ENCODE assay signal across 21 cellular contexts in the genomic region with DNA sequence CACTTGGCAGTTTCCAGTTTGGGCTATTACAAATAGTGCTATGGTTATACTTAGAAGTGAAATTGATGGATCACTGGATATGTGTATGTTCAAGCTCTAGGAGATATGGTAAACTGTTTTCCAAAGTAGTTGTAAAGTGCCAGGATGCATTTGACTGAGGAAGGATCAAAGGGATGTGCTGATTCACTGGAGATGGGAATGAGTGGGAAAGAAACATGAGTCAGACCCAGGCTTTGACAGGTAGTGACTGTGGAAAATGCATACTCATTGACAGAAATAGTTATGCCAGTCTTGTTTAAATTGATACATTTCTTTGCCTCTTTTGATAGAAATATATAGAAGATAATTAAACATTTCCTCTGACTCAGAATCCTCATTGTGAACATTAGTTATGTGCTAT.
DNase-seq lines count a peak whose midpoint lies in the region; ATAC-seq and TF ChIP-seq lines count a peak whose summit lies in the region.
"Had no signal": no experiment of that assay in that cellular context is flagged by ENCODE, and none has a peak within 500 bp of the region (broad histone marks: within the 10 kb centered on the region; RNA-seq: fewer than 3 reads in every experiment).

No MANE protein-coding gene starts in this region.

- peaks cover 32% of the 10 kb centered on the region for H3K36me3 Mint-ChIP-seq in MCF 10A (ENCODE audit: insufficient read depth, unreplicated experiment)
- H3K36me3 Mint-ChIP-seq in stimulated activated memory B cell treated with anti-CD40 and anti-IgM and Interleukin-4, amounts not matched to agents 10 μg/mL and 1 μg/mL and 100 μg/mL, for 72 hours: peaks cover 76% of the 10 kb centered on the region
- peaks cover 28% of the 10 kb centered on the region for H3K36me3 Mint-ChIP-seq in osteocyte (ENCODE audit: unreplicated experiment)

- no peak overlapping the region for H3K27ac Mint-ChIP-seq in MCF 10A (ENCODE audit: low read depth, unreplicated experiment)
- no peak overlapping the region for H3K27ac Mint-ChIP-seq in stimulated activated memory B cell treated with anti-CD40 and anti-IgM and Interleukin-4, amounts not matched to agents 10 μg/mL and 1 μg/mL and 100 μg/mL, for 72 hours
- no peak overlapping the region for H3K27ac Mint-ChIP-seq in osteocyte (ENCODE audit: unreplicated experiment)
- H3K27ac Mint-ChIP-seq: CD14-positive monocyte, GM23338 had no signal

- intact Hi-C loops in MCF 10A (cut with micrococcal nuclease): no loop called here
- intact Hi-C loops in breast epithelium (cut with DNase I; ENCODE audit: low total_unique reads): no loop called here

- H3K4me3 Mint-ChIP-seq in MCF 10A (ENCODE audit: unreplicated experiment) (no peak overlapping the region), osteocyte (ENCODE audit: unreplicated experiment) (no peak overlapping the region)
- no peak overlapping the region for H3K4me3 Mint-ChIP-seq in stimulated activated memory B cell treated with anti-CD40 and anti-IgM and Interleukin-4, amounts not matched to agents 10 μg/mL and 1 μg/mL and 100 μg/mL, for 72 hours
- H3K4me3 Mint-ChIP-seq: CD14-positive monocyte, GM23338 had no signal

- CTCF ChIA-PET in MCF 10A (lab: Yijun Ruan, JAX): interaction anchor here (1.2 kb wide), 1 partner anchor 274 kb away, joined by 3 read pairs; no protein-coding TSS in a partner anchor

- H3K4me1 Mint-ChIP-seq in MCF 10A (ENCODE audit: insufficient read depth, unreplicated experiment) (peaks cover 10% of the 10 kb centered on the region), osteocyte (ENCODE audit: unreplicated experiment) (no peaks in the 10 kb centered on the region)
- H3K4me1 Mint-ChIP-seq in stimulated activated memory B cell treated with anti-CD40 and anti-IgM and Interleukin-4, amounts not matched to agents 10 μg/mL and 1 μg/mL and 100 μg/mL, for 72 hours: no peaks in the 10 kb centered on the region
- H3K4me1 Mint-ChIP-seq: CD14-positive monocyte, GM23338 had no signal

- H3K27ac ChIP-seq in breast epithelium: no peak overlapping the region
- H3K27ac ChIP-seq: HL-60, transverse colon had no signal

- H3K9me3 Mint-ChIP-seq in MCF 10A (ENCODE audit: unreplicated experiment) (peaks cover 7% of the 10 kb centered on the region), osteocyte (ENCODE audit: unreplicated experiment) (no peaks in the 10 kb centered on the region)
- peaks cover 4% of the 10 kb centered on the region for H3K9me3 Mint-ChIP-seq in stimulated activated memory B cell treated with anti-CD40 and anti-IgM and Interleukin-4, amounts not matched to agents 10 μg/mL and 1 μg/mL and 100 μg/mL, for 72 hours
- H3K9me3 Mint-ChIP-seq: GM23338 had no signal

- no peaks in the 10 kb centered on the region for H3K4me1 ChIP-seq in breast epithelium
- H3K4me1 ChIP-seq: transverse colon had no signal

- H3K4me3 ChIP-seq in breast epithelium (no peak overlapping the region), fibroblast of pulmonary artery (replicated peaks; ENCODE audit: low read depth, low read length) (no peak overlapping the region)
- H3K4me3 ChIP-seq: GM23338, transverse colon had no signal

- no peaks in the 10 kb centered on the region for H3K27me3 ChIP-seq in breast epithelium
- H3K27me3 ChIP-seq: transverse colon had no signal

- POLR2A ChIA-PET in MCF 10A (lab: Yijun Ruan, JAX): no interaction called here

- no TSS peak for BruUV-seq in MCF 10A (replicated peaks; lab: Mats Ljungman, UMichigan)

- peaks cover 0 to 6% of the 10 kb centered on the region in 2 donors for H3K9me3 ChIP-seq in breast epithelium
- H3K9me3 ChIP-seq: transverse colon had no signal

- no peak for TF ChIP-seq CTCF in MCF 10A (IDR thresholded peaks at IDR 0.05; ENCODE audit: unreplicated experiment)
- no peak for TF ChIP-seq CTCF in breast epithelium (IDR thresholded peaks at IDR 0.05)
- no peak for TF ChIP-seq CTCF in fibroblast of pulmonary artery (IDR thresholded peaks at IDR 0.05; ENCODE audit: low read length, missing control alignments)
- TF ChIP-seq CTCF in osteocyte (IDR thresholded peaks at IDR 0.05): no peak

- H3K27me3 Mint-ChIP-seq in MCF 10A (ENCODE audit: insufficient read depth, unreplicated experiment) (no peaks in the 10 kb centered on the region), osteocyte (ENCODE audit: unreplicated experiment) (no peaks in the 10 kb centered on the region)
- H3K27me3 Mint-ChIP-seq in stimulated activated memory B cell treated with anti-CD40 and anti-IgM and Interleukin-4, amounts not matched to agents 10 μg/mL and 1 μg/mL and 100 μg/mL, for 72 hours: no peaks in the 10 kb centered on the region

- TF ChIP-seq POLR2A in breast epithelium (IDR thresholded peaks at IDR 0.05): no peak

- H3K36me3 ChIP-seq in breast epithelium: no peaks in the 10 kb centered on the region

- ATAC-seq in SK-N-SH treated with all-trans-retinoic acid at 6 μM for 48 hours: peak; percentile 87
- ATAC-seq in stimulated activated memory B cell treated with anti-CD40 and anti-IgM and Interleukin-4, amounts not matched to agents 10 μg/mL and 1 μg/mL and 100 μg/mL, for 72 hours: no peak
- ATAC-seq in HG03469 (IDR thresholded peaks at IDR 0.05; ENCODE audit: unreplicated experiment): no peak
- ATAC-seq: GM23338, left cardiac atrium had no signal

- DNase-seq in MCF 10A (ENCODE audit: unreplicated experiment) (peak; percentile 28), breast epithelium (ENCODE audit: low spot score in 2 of 2) (no peak), fibroblast of pulmonary artery (ENCODE audit: low read depth) (peak; percentile 24), osteocyte (ENCODE audit: extremely low spot score, unreplicated experiment) (no peak), NCI-H774 (lab: John Stamatoyannopoulos, UW) (no peak)
- DNase-seq: activated CD4-positive, alpha-beta T cell treated with anti-CD3 and anti-CD28 coated beads for 1 hour; amniotic stem cell; effector memory CD4-positive, alpha-beta T cell; foreskin melanocyte; left cardiac atrium; NCI-H187 treated with DMSO at 0.1 percent for 48 hours; NCI-H446; stimulated activated naive CD4-positive, alpha-beta T cell treated with Interleukin-2 at 50 U/mL for 16 hours; T1000; transverse colon had no signal

TF ChIP-seq in SK-N-SH treated with all-trans-retinoic acid at 6 μM for 48 hours, 23 proteins besides CTCF, POLR2A, EP300 and RAD21:
- TF ChIP-seq TOX (CRISPR knock-in tag; IDR thresholded peaks at IDR 0.05; ENCODE audit: borderline replicate concordance) (peak; percentile 26; the same call in 1 of the 2 replicates), ESRRG (CRISPR knock-in tag; IDR thresholded peaks at IDR 0.05) (no peak), ZC3H10 (CRISPR knock-in tag; IDR thresholded peaks at IDR 0.05) (peak; percentile 63; the same call in 1 of the 2 replicates)
TF ChIP-seq in SK-N-SH treated with all-trans-retinoic acid at 6 μM for 48 hours: peak in this region for 2.

Comparison
In these comparisons a context has a peak if more than half of its experiments do, and no peak if none do; other contexts are left out.
1. DNase-seq: peak in MCF 10A (single experiment) and fibroblast of pulmonary artery (single experiment); none in breast epithelium (0 of 2), osteocyte (single experiment) and NCI-H774 (single experiment).